In genomic region chr14:61561657-61562276, GRCh38 we compare ENCODE assay signal across 1 cellular context.
TF ChIP-seq lines count a peak whose summit lies in the region.

No MANE protein-coding gene starts in this region.

TF ChIP-seq in HepG2, 621 proteins besides CTCF, POLR2A, EP300 and RAD21 (continued from another document and continues in another):
- TF ChIP-seq AHDC1 (CRISPR knock-in tag; IDR thresholded peaks at IDR 0.05; ENCODE audit: borderline replicate concordance) (0 out of 2 replicates have a peak, but pooled peaks have one; percentile 38), HIVEP1 (CRISPR knock-in tag; IDR thresholded peaks at IDR 0.05) (peak; percentile 65; the same call in 1 of the 2 replicates), ZNF652 (CRISPR knock-in tag; IDR thresholded peaks at IDR 0.05; ENCODE audit: borderline replicate concordance, low read depth) (0 out of 2 replicates have a peak, but pooled peaks have one; percentile 25), TRIM24 (CRISPR knock-in tag; IDR thresholded peaks at IDR 0.05) (no peak), ZNF343 (CRISPR knock-in tag; IDR thresholded peaks at IDR 0.05) (no peak), NFAT5 (CRISPR knock-in tag; IDR thresholded peaks at IDR 0.05) (peak; percentile 65), NFRKB (IDR thresholded peaks at IDR 0.05) (no peak), ZSCAN30 (CRISPR knock-in tag; IDR thresholded peaks at IDR 0.05) (no peak), ARHGAP35 (CRISPR knock-in tag; IDR thresholded peaks at IDR 0.05; ENCODE audit: borderline replicate concordance) (no peak), TAF1 (CRISPR knock-in tag; IDR thresholded peaks at IDR 0.05) (peak; percentile 76; the same call in 1 of the 2 replicates), ZNF768 (CRISPR knock-in tag; IDR thresholded peaks at IDR 0.05) (no peak), ZFP36L2 (CRISPR knock-in tag; IDR thresholded peaks at IDR 0.05) (0 out of 2 replicates have a peak, but pooled peaks have one; percentile 22), POGZ (CRISPR knock-in tag; IDR thresholded peaks at IDR 0.05) (peak; percentile 80), DR1 (CRISPR knock-in tag; IDR thresholded peaks at IDR 0.05) (no peak), ZBTB2 (CRISPR knock-in tag; IDR thresholded peaks at IDR 0.05; ENCODE audit: low read depth) (no peak), GABPB1 (CRISPR knock-in tag; IDR thresholded peaks at IDR 0.05) (peak; percentile 64), ZNF414 (CRISPR knock-in tag; IDR thresholded peaks at IDR 0.05) (peak; percentile 89), ASH2L (IDR thresholded peaks at IDR 0.05; ENCODE audit: insufficient read length, low read depth, low read length) (peak; percentile 60), ZNF34 (CRISPR knock-in tag; IDR thresholded peaks at IDR 0.05; ENCODE audit: borderline replicate concordance) (no peak), ISX (CRISPR knock-in tag; conservative IDR thresholded peaks at IDR 0.05) (no peak), TCF12 (IDR thresholded peaks at IDR 0.05) (no peak), TCF12 (CRISPR knock-in tag; IDR thresholded peaks at IDR 0.05) (peak; percentile 85; the same call in 1 of the 2 replicates), HDAC6 (IDR thresholded peaks at IDR 0.05; ENCODE audit: low read depth, low read length) (no peak), ZNF367 (CRISPR knock-in tag; IDR thresholded peaks at IDR 0.05; ENCODE audit: borderline replicate concordance) (no peak), ZNF562 (CRISPR knock-in tag; IDR thresholded peaks at IDR 0.05; ENCODE audit: borderline replicate concordance) (no peak), ZNF709 (CRISPR knock-in tag; IDR thresholded peaks at IDR 0.05) (no peak), ZNF10 (CRISPR knock-in tag; IDR thresholded peaks at IDR 0.05; ENCODE audit: borderline replicate concordance, low read depth) (no peak), ZNF580 (CRISPR knock-in tag; IDR thresholded peaks at IDR 0.05; ENCODE audit: borderline replicate concordance, low read depth) (peak; percentile 81), ARNTL (CRISPR knock-in tag; IDR thresholded peaks at IDR 0.05) (0 out of 2 replicates have a peak, but pooled peaks have one; percentile 35), STAT5B (CRISPR knock-in tag; IDR thresholded peaks at IDR 0.05) (no peak), SRSF4 (IDR thresholded peaks at IDR 0.05; ENCODE audit: low read depth, low read length, poor library complexity, severe bottlenecking) (no peak), KDM5A (IDR thresholded peaks at IDR 0.05; ENCODE audit: borderline replicate concordance, low read length) (no peak), ZNF180 (CRISPR knock-in tag; IDR thresholded peaks at IDR 0.05; ENCODE audit: borderline replicate concordance, low read depth) (no peak), GLMP (CRISPR knock-in tag; IDR thresholded peaks at IDR 0.05; ENCODE audit: borderline replicate concordance) (no peak), ZFP91 (CRISPR knock-in tag; IDR thresholded peaks at IDR 0.05; ENCODE audit: borderline replicate concordance) (peak; percentile 63; the same call in 1 of the 2 replicates), ZNF782 (CRISPR knock-in tag; IDR thresholded peaks at IDR 0.05; ENCODE audit: borderline replicate concordance) (0 out of 2 replicates have a peak, but pooled peaks have one; percentile 25), SALL1 (CRISPR knock-in tag; IDR thresholded peaks at IDR 0.05) (peak; percentile 88), RBAK (CRISPR knock-in tag; IDR thresholded peaks at IDR 0.05) (no peak), ZNF569 (CRISPR knock-in tag; IDR thresholded peaks at IDR 0.05; ENCODE audit: borderline replicate concordance) (no peak), DNMT3B (CRISPR knock-in tag; conservative IDR thresholded peaks at IDR 0.05) (peak; percentile 38; the same call in 1 of the 2 replicates), ZNF124 (CRISPR knock-in tag; IDR thresholded peaks at IDR 0.05) (no peak), JARID2 (CRISPR knock-in tag; IDR thresholded peaks at IDR 0.05; ENCODE audit: insufficient replicate concordance) (no peak), NFKBIZ (CRISPR knock-in tag; IDR thresholded peaks at IDR 0.05) (peak; percentile 81; the same call in 1 of the 2 replicates), ZEB1 (IDR thresholded peaks at IDR 0.05; ENCODE audit: insufficient replicate concordance, low read depth) (no peak), TOE1 (CRISPR knock-in tag; IDR thresholded peaks at IDR 0.05) (0 out of 2 replicates have a peak, but pooled peaks have one; percentile 38), SOX6 (IDR thresholded peaks at IDR 0.05) (no peak), SOX6 (CRISPR knock-in tag; IDR thresholded peaks at IDR 0.05) (peak; percentile 87), TCF7L2 (IDR thresholded peaks at IDR 0.05; ENCODE audit: low read depth, low read length) (no peak), ZNF629 (CRISPR knock-in tag; conservative IDR thresholded peaks at IDR 0.05) (no peak), HNRNPK (IDR thresholded peaks at IDR 0.05; ENCODE audit: low read depth, low read length, poor library complexity, severe bottlenecking) (no peak), ZZZ3 (CRISPR knock-in tag; IDR thresholded peaks at IDR 0.05; ENCODE audit: borderline replicate concordance) (no peak), SRY (CRISPR knock-in tag; IDR thresholded peaks at IDR 0.05) (no peak; the same call in 1 of the 2 replicates), NR3C1 (CRISPR knock-in tag; IDR thresholded peaks at IDR 0.05) (no peak), CEBPG (CRISPR knock-in tag; IDR thresholded peaks at IDR 0.05) (peak; percentile 82), MAFK (conservative IDR thresholded peaks at IDR 0.05 in 1 of 2, IDR thresholded peaks at IDR 0.05 in 1 of 2; ENCODE audit: low read length in 2 of 2) (0 out of 4 replicates have a peak, but pooled peaks of 1 of the 2 experiments have one; percentile 21), FOXA3 (CRISPR knock-in tag; IDR thresholded peaks at IDR 0.05) (peak; percentile 69), MXD4 (CRISPR knock-in tag; IDR thresholded peaks at IDR 0.05) (peak; percentile 62; the same call in 1 of the 2 replicates)
